ENCODE assay signal across 1 cellular context in genomic region chr2:177688844-177689243, GRCh38.
A peak's percentile ranks its signal among the peaks of the same experiment; 100 is the strongest.
TF ChIP-seq lines count a peak whose summit lies in the region.

No MANE protein-coding gene starts in this region.

TF ChIP-seq in K562, 482 proteins besides CTCF, POLR2A, EP300 and RAD21 (continued from another document):
- TF ChIP-seq, protein P1, sequence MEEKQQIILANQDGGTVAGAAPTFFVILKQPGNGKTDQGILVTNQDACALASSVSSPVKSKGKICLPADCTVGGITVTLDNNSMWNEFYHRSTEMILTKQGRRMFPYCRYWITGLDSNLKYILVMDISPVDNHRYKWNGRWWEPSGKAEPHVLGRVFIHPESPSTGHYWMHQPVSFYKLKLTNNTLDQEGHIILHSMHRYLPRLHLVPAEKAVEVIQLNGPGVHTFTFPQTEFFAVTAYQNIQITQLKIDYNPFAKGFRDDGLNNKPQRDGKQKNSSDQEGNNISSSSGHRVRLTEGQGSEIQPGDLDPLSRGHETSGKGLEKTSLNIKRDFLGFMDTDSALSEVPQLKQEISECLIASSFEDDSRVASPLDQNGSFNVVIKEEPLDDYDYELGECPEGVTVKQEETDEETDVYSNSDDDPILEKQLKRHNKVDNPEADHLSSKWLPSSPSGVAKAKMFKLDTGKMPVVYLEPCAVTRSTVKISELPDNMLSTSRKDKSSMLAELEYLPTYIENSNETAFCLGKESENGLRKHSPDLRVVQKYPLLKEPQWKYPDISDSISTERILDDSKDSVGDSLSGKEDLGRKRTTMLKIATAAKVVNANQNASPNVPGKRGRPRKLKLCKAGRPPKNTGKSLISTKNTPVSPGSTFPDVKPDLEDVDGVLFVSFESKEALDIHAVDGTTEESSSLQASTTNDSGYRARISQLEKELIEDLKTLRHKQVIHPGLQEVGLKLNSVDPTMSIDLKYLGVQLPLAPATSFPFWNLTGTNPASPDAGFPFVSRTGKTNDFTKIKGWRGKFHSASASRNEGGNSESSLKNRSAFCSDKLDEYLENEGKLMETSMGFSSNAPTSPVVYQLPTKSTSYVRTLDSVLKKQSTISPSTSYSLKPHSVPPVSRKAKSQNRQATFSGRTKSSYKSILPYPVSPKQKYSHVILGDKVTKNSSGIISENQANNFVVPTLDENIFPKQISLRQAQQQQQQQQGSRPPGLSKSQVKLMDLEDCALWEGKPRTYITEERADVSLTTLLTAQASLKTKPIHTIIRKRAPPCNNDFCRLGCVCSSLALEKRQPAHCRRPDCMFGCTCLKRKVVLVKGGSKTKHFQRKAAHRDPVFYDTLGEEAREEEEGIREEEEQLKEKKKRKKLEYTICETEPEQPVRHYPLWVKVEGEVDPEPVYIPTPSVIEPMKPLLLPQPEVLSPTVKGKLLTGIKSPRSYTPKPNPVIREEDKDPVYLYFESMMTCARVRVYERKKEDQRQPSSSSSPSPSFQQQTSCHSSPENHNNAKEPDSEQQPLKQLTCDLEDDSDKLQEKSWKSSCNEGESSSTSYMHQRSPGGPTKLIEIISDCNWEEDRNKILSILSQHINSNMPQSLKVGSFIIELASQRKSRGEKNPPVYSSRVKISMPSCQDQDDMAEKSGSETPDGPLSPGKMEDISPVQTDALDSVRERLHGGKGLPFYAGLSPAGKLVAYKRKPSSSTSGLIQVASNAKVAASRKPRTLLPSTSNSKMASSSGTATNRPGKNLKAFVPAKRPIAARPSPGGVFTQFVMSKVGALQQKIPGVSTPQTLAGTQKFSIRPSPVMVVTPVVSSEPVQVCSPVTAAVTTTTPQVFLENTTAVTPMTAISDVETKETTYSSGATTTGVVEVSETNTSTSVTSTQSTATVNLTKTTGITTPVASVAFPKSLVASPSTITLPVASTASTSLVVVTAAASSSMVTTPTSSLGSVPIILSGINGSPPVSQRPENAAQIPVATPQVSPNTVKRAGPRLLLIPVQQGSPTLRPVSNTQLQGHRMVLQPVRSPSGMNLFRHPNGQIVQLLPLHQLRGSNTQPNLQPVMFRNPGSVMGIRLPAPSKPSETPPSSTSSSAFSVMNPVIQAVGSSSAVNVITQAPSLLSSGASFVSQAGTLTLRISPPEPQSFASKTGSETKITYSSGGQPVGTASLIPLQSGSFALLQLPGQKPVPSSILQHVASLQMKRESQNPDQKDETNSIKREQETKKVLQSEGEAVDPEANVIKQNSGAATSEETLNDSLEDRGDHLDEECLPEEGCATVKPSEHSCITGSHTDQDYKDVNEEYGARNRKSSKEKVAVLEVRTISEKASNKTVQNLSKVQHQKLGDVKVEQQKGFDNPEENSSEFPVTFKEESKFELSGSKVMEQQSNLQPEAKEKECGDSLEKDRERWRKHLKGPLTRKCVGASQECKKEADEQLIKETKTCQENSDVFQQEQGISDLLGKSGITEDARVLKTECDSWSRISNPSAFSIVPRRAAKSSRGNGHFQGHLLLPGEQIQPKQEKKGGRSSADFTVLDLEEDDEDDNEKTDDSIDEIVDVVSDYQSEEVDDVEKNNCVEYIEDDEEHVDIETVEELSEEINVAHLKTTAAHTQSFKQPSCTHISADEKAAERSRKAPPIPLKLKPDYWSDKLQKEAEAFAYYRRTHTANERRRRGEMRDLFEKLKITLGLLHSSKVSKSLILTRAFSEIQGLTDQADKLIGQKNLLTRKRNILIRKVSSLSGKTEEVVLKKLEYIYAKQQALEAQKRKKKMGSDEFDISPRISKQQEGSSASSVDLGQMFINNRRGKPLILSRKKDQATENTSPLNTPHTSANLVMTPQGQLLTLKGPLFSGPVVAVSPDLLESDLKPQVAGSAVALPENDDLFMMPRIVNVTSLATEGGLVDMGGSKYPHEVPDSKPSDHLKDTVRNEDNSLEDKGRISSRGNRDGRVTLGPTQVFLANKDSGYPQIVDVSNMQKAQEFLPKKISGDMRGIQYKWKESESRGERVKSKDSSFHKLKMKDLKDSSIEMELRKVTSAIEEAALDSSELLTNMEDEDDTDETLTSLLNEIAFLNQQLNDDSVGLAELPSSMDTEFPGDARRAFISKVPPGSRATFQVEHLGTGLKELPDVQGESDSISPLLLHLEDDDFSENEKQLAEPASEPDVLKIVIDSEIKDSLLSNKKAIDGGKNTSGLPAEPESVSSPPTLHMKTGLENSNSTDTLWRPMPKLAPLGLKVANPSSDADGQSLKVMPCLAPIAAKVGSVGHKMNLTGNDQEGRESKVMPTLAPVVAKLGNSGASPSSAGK (IDR thresholded peaks at IDR 0.05): no peak
- TF ChIP-seq MAFF (IDR thresholded peaks at IDR 0.05; ENCODE audit: low read length) (peak; percentile 63), ZNF436 (CRISPR knock-in tag; IDR thresholded peaks at IDR 0.05) (no peak), MAFG (tag; conservative IDR thresholded peaks at IDR 0.05) (peak; percentile 69), BRF1 (IDR thresholded peaks at IDR 0.05; ENCODE audit: borderline replicate concordance, extremely low read depth, insufficient read length) (no peak), C11orf30 (IDR thresholded peaks at IDR 0.05; ENCODE audit: low read depth) (peak; percentile 86), ZNF316 (IDR thresholded peaks at IDR 0.05) (peak; percentile 93), DDX20 (tag; IDR thresholded peaks at IDR 0.05; ENCODE audit: low read depth) (no peak), MAFK (IDR thresholded peaks at IDR 0.05; ENCODE audit: low read length) (peak; percentile 69), SRSF3 (IDR thresholded peaks at IDR 0.05; ENCODE audit: insufficient read depth, low read length) (no peak), SRSF9 (IDR thresholded peaks at IDR 0.05; ENCODE audit: borderline replicate concordance, low read depth, low read length) (no peak), FOSL1 (tag; conservative IDR thresholded peaks at IDR 0.05) (no peak)
- TF ChIP-seq, protein P2, sequence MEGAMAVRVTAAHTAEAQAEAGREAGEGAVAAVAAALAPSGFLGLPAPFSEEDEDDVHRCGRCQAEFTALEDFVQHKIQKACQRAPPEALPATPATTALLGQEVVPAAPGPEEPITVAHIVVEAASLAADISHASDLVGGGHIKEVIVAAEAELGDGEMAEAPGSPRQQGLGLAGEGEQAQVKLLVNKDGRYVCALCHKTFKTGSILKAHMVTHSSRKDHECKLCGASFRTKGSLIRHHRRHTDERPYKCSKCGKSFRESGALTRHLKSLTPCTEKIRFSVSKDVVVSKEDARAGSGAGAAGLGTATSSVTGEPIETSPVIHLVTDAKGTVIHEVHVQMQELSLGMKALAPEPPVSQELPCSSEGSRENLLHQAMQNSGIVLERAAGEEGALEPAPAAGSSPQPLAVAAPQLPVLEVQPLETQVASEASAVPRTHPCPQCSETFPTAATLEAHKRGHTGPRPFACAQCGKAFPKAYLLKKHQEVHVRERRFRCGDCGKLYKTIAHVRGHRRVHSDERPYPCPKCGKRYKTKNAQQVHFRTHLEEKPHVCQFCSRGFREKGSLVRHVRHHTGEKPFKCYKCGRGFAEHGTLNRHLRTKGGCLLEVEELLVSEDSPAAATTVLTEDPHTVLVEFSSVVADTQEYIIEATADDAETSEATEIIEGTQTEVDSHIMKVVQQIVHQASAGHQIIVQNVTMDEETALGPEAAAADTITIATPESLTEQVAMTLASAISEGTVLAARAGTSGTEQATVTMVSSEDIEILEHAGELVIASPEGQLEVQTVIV (CRISPR knock-in tag; IDR thresholded peaks at IDR 0.05; ENCODE audit: borderline replicate concordance): no peak
- TF ChIP-seq, protein P3, sequence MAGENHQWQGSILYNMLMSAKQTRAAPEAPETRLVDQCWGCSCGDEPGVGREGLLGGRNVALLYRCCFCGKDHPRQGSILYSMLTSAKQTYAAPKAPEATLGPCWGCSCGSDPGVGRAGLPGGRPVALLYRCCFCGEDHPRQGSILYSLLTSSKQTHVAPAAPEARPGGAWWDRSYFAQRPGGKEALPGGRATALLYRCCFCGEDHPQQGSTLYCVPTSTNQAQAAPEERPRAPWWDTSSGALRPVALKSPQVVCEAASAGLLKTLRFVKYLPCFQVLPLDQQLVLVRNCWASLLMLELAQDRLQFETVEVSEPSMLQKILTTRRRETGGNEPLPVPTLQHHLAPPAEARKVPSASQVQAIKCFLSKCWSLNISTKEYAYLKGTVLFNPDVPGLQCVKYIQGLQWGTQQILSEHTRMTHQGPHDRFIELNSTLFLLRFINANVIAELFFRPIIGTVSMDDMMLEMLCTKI (IDR thresholded peaks at IDR 0.05; ENCODE audit: partially characterized antibody): no peak
